14 cellular contexts compared by ENCODE assay signal in genomic region chr17:63516910-63517824, GRCh38. TPM values are rescaled to one million over a fixed set of nuclear protein-coding genes. Genes with fewer than 3 reads are reported as not detected.
DNase-seq lines count a peak whose midpoint lies in the region; ATAC-seq, FAIRE-seq and TF ChIP-seq lines count a peak whose summit lies in the region.
"Had no signal": no experiment of that assay in that cellular context is flagged by ENCODE, and none has a peak within 500 bp of the region (broad histone marks: within the 10 kb centered on the region; RNA-seq: fewer than 3 reads in every experiment).

No MANE protein-coding gene starts in this region.

- no peaks in the 10 kb centered on the region for H4K20me1 ChIP-seq in HepG2 (ENCODE audit: insufficient read depth, low read length)
- no peaks in the 10 kb centered on the region; the same call in 1 of the 2 replicates for H4K20me1 ChIP-seq in PC-9 (ENCODE audit: insufficient read depth)
- no peaks in the 10 kb centered on the region for H4K20me1 ChIP-seq in MM.1S (ENCODE audit: insufficient read depth, low read length)

- H3K27me3 ChIP-seq in HepG2 (ENCODE audit: control insufficient read depth in 1 of 2, insufficient read depth in 2 of 2, low read length in 2 of 2) (peaks cover 7 to 53% of the 10 kb centered on the region in 2 experiments; a peak in 4 of 5 replicates), right lobe of liver (no peaks in the 10 kb centered on the region), PC-9 (ENCODE audit: insufficient read depth, low read depth) (peaks cover 47% of the 10 kb centered on the region), MM.1S (replicated peaks; ENCODE audit: insufficient read depth, low read length) (peaks cover 34% of the 10 kb centered on the region)
- H3K27me3 ChIP-seq: ascending aorta had no signal

- WGBS in HepG2 (ENCODE audit: low lambda C conversion rate) = 14% methylated on average over 6 of the region's 6 CpGs
- WGBS in right lobe of liver (ENCODE audit: insufficient coverage, low coverage, low lambda C conversion rate, missing lambda C conversion rate) = 53% methylated on average over 4 of the region's 6 CpGs

- no peak for TF ChIP-seq POLR2A in HepG2 (IDR thresholded peaks at IDR 0.05; ENCODE audit: insufficient read depth in 1 of 2, low read depth in 2 of 2, low read length in 2 of 2)
- TF ChIP-seq POLR2A in right lobe of liver (IDR thresholded peaks at IDR 0.05) = no peak

- POLR2A ChIA-PET in HepG2 (lab: Yijun Ruan, JAX) (no interaction called here), PC-9 (lab: Charles Lee; ENCODE audit: unreplicated experiment) (interaction anchor here (0.6 kb wide), 1 partner anchor 34 kb away, joined by 5 read pairs; no protein-coding TSS in a partner anchor)

- H3K4me1 ChIP-seq in HepG2 (ENCODE audit: insufficient read depth, low read length) (peaks cover 75% of the 10 kb centered on the region), right lobe of liver (peaks cover 0 to 21% (median 10%) of the 10 kb centered on the region in 4 donors), PC-9 (replicated peaks; ENCODE audit: insufficient read depth) (no peaks in the 10 kb centered on the region; the same call in 1 of the 2 replicates), MM.1S (ENCODE audit: low read length) (no peaks in the 10 kb centered on the region)
- H3K4me1 ChIP-seq: ascending aorta, tibial artery had no signal

- peak overlapping the region in 1 of 3 experiments; percentile 18; a peak in 1 of 6 replicates for H3K4me3 ChIP-seq in HepG2 (replicated peaks in 1 of 3; ENCODE audit: insufficient read depth in 1 of 3, low read depth in 2 of 3, low read length in 3 of 3)
- H3K4me3 ChIP-seq in right lobe of liver = no peak overlapping the region
- H3K4me3 ChIP-seq in PC-9 = no peak overlapping the region
- no peak overlapping the region for H3K4me3 ChIP-seq in MM.1S (ENCODE audit: low read length)
- H3K4me3 ChIP-seq: ascending aorta, skin epidermis, tibial artery had no signal

- ATAC-seq in HepG2 (peak; percentile 4; the same call in 1 of the 3 replicates), right lobe of liver (no peak)
- peak; percentile 57 to 75 for ATAC-seq in stimulated activated naive B cell treated with anti-CD40 and anti-IgM and Interleukin-4, amounts not matched to agents 10 μg/mL and 1 μg/mL and 100 μg/mL, for 72 hours (replicated peaks)

- no peaks in the 10 kb centered on the region for H3K9me2 ChIP-seq in PC-9 (ENCODE audit: insufficient read depth)
- H3K9me2 ChIP-seq in MM.1S (replicated peaks; ENCODE audit: insufficient read depth, low read length) = no peaks in the 10 kb centered on the region

- intact Hi-C loops in HepG2 (cut with micrococcal nuclease; ENCODE audit: unreplicated experiment) = no loop called here
- intact Hi-C loops in right lobe of liver (cut with DNase I) = no loop called here
- intact Hi-C loops in PC-9 (cut with micrococcal nuclease; ENCODE audit: unreplicated experiment) = no loop called here

- TF ChIP-seq CTCF in HepG2 (CRISPR knock-in tag; IDR thresholded peaks at IDR 0.05) (0 out of 2 replicates have a peak, but pooled peaks have one; percentile 20), right lobe of liver (IDR thresholded peaks at IDR 0.05) (no peak), PC-9 (conservative IDR thresholded peaks at IDR 0.05) (no peak), MM.1S (IDR thresholded peaks at IDR 0.05; ENCODE audit: low read length) (no peak)

- H3K27ac ChIP-seq in HepG2 (ENCODE audit: extremely low read length, insufficient read depth, low read length) = peak overlapping the region; percentile 45
- no peak overlapping the region for H3K27ac ChIP-seq in right lobe of liver
- H3K27ac ChIP-seq in PC-9 = no peak overlapping the region
- H3K27ac ChIP-seq in epithelial cell of prostate = no peak overlapping the region
- no peak overlapping the region for H3K27ac ChIP-seq in MM.1S (ENCODE audit: low read length)
- H3K27ac ChIP-seq: ascending aorta, skin epidermis, tibial artery had no signal

- H3K4me2 ChIP-seq in HepG2 (ENCODE audit: low read depth, low read length) (peak overlapping the region; percentile 60), PC-9 (no peak overlapping the region; the same call in 1 of the 2 replicates), MM.1S (ENCODE audit: low read depth, low read length) (no peak overlapping the region)

- no peak for FAIRE-seq in HepG2 (lab: Jason Lieb, UNC)
- FAIRE-seq: frontal cortex had no signal

- TF ChIP-seq EP300 in HepG2 (IDR thresholded peaks at IDR 0.05; ENCODE audit: low read depth in 2 of 2, low read length in 2 of 2) (peak in 1 of 2 experiments; percentile 81; a peak in 1 of 4 replicates), HepG2 (CRISPR knock-in tag; IDR thresholded peaks at IDR 0.05; ENCODE audit: borderline replicate concordance) (peak; percentile 42; the same call in 1 of the 2 replicates)

- no peaks in the 10 kb centered on the region for H3K36me3 Mint-ChIP-seq in stimulated activated naive B cell treated with anti-CD40 and anti-IgM and Interleukin-4, amounts not matched to agents 10 μg/mL and 1 μg/mL and 100 μg/mL, for 72 hours
- H3K36me3 Mint-ChIP-seq: IgD-negative memory B cell had no signal

- in situ Hi-C loops in HepG2 (cut with HindIII; ENCODE audit: extremely low pct_ligation_motif_present, low pct_unique_long_range_greater_than_20kb) = no loop called here

- DNase-seq in HepG2 (ENCODE audit: low spot score) (peak; percentile 29), right lobe of liver (no peak), PC-9 (peak; percentile 27 to 78), epithelial cell of prostate (ENCODE audit: low read depth, low spot score) (peak; percentile 3), MM.1S (no peak), DMS 273 treated with DMSO at 0.1 percent for 48 hours (lab: John Stamatoyannopoulos, UW) (no peak), Kasumi-1 (lab: John Stamatoyannopoulos, UW) (no peak)
- DNase-seq in stimulated activated naive B cell treated with anti-CD40 and anti-IgM and Interleukin-4, amounts not matched to agents 10 μg/mL and 1 μg/mL and 100 μg/mL, for 72 hours = peak; percentile 6
- DNase-seq: tibial artery had no signal

- H3K9me3 Mint-ChIP-seq in stimulated activated naive B cell treated with anti-CD40 and anti-IgM and Interleukin-4, amounts not matched to agents 10 μg/mL and 1 μg/mL and 100 μg/mL, for 72 hours = no peaks in the 10 kb centered on the region
- H3K9me3 Mint-ChIP-seq: IgD-negative memory B cell had no signal

- H3K27ac Mint-ChIP-seq in stimulated activated naive B cell treated with anti-CD40 and anti-IgM and Interleukin-4, amounts not matched to agents 10 μg/mL and 1 μg/mL and 100 μg/mL, for 72 hours = peak overlapping the region; percentile 63
- H3K27ac Mint-ChIP-seq: IgD-negative memory B cell had no signal

- no peak for TF ChIP-seq RAD21 in HepG2 (CRISPR knock-in tag; IDR thresholded peaks at IDR 0.05)

- no peak overlapping the region for H3K4me3 Mint-ChIP-seq in stimulated activated naive B cell treated with anti-CD40 and anti-IgM and Interleukin-4, amounts not matched to agents 10 μg/mL and 1 μg/mL and 100 μg/mL, for 72 hours
- H3K4me3 Mint-ChIP-seq: IgD-negative memory B cell had no signal

- peaks cover 34 to 62% of the 10 kb centered on the region in 2 donors for H3K27me3 Mint-ChIP-seq in stimulated activated naive B cell treated with anti-CD40 and anti-IgM and Interleukin-4, amounts not matched to agents 10 μg/mL and 1 μg/mL and 100 μg/mL, for 72 hours

- no peaks in the 10 kb centered on the region for H3K36me3 ChIP-seq in HepG2 (replicated peaks in 1 of 2; ENCODE audit: control insufficient read depth in 1 of 2, insufficient read depth in 2 of 2, low read length in 2 of 2)
- H3K36me3 ChIP-seq in right lobe of liver = no peaks in the 10 kb centered on the region
- H3K36me3 ChIP-seq in PC-9 (ENCODE audit: low read depth) = no peaks in the 10 kb centered on the region
- H3K36me3 ChIP-seq in MM.1S (replicated peaks; ENCODE audit: insufficient read depth, low read length) = no peaks in the 10 kb centered on the region
- H3K36me3 ChIP-seq: ascending aorta, tibial artery had no signal

- H3K9ac ChIP-seq in HepG2 (ENCODE audit: insufficient read depth, low read depth, low read length) (no peak overlapping the region), MM.1S (ENCODE audit: low read length) (no peak overlapping the region)

- no peaks in the 10 kb centered on the region for H3K79me2 ChIP-seq in HepG2 (ENCODE audit: insufficient read depth, low read length)
- H3K79me2 ChIP-seq in PC-9 (ENCODE audit: low read depth) = no peaks in the 10 kb centered on the region
- H3K79me2 ChIP-seq in MM.1S (ENCODE audit: low read length) = no peaks in the 10 kb centered on the region

- peaks cover 9 to 10% of the 10 kb centered on the region in 2 donors for H3K4me1 Mint-ChIP-seq in stimulated activated naive B cell treated with anti-CD40 and anti-IgM and Interleukin-4, amounts not matched to agents 10 μg/mL and 1 μg/mL and 100 μg/mL, for 72 hours
- H3K4me1 Mint-ChIP-seq: IgD-negative memory B cell had no signal

- CTCF ChIA-PET in HepG2 (lab: Yijun Ruan, JAX; ENCODE audit: low intra/inter-chr PET ratio, low total read pairs) = no interaction called here
- CTCF ChIA-PET in PC-9 (lab: Charles Lee) = no interaction called here

- H3F3A ChIP-seq in PC-9 (ENCODE audit: insufficient read depth, low read depth) (no peaks in the 10 kb centered on the region), MM.1S (ENCODE audit: insufficient read depth, low read length) (no peaks in the 10 kb centered on the region)

- no TSS peak for BruUV-seq in HepG2 (replicated peaks; lab: Mats Ljungman, UMichigan)
- no TSS peak for BruUV-seq in PC-9 (replicated peaks; lab: Mats Ljungman, UMichigan)

- H2AFZ ChIP-seq in HepG2 (ENCODE audit: low read length) (no peak overlapping the region), PC-9 (no peak overlapping the region), MM.1S (ENCODE audit: low read length) (no peak overlapping the region)

- H3K9me3 ChIP-seq in HepG2 (ENCODE audit: low read length) (no peaks in the 10 kb centered on the region), right lobe of liver (no peaks in the 10 kb centered on the region), PC-9 (ENCODE audit: insufficient read depth, low read depth) (no peaks in the 10 kb centered on the region), MM.1S (replicated peaks; ENCODE audit: insufficient read depth, low read length) (no peaks in the 10 kb centered on the region)
- H3K9me3 ChIP-seq: ascending aorta, tibial artery had no signal

RNA-seq across cellular contexts. Expression of gene KCNH6, which starts 6.0 kb away (rescaled TPM):
- 0.08 and 0.18 TPM in 2 replicates for total RNA-seq in HepG2 (2016; rRNA removed; fragmentation: Illumina TruSeq; extraction: Trizol)
- total RNA-seq in HepG2 (2016; cell fraction: cytosol; rRNA removed; fragmentation: Illumina TruSeq; extraction: Trizol; ENCODE audit: low read depth) = not detected in 2 replicates
- total RNA-seq in HepG2 (2016; cell fraction: insoluble cytoplasmic fraction; rRNA removed; fragmentation: Illumina TruSeq; extraction: Trizol) = 0.09 TPM in 1 of 2 replicates, not detected in the other
- 0.09 and 0.10 TPM in 2 replicates for total RNA-seq in HepG2 (2016; cell fraction: membrane; rRNA removed; fragmentation: Illumina TruSeq; extraction: Trizol)
- total RNA-seq in HepG2 (2016; cell fraction: nucleus; rRNA removed; fragmentation: Illumina TruSeq; extraction: Trizol) = 0.13 TPM in 1 of 2 replicates, not detected in the other
- polyA plus RNA-seq in HepG2 (2011; rRNA removed) = 0.05 and 0.18 TPM in 2 replicates
- 0.04 and 0.06 TPM in 2 replicates for polyA plus RNA-seq in HepG2 (2011; cell fraction: cytosol; rRNA removed)
- polyA plus RNA-seq in HepG2 (2011; cell fraction: nucleus; rRNA removed) = 0.19 and 0.45 TPM in 2 replicates
- polyA plus RNA-seq in HepG2 (2012) = 0.15 and 0.44 TPM in 2 replicates
- polyA plus RNA-seq in HepG2 (2016; cell fraction: cytosol; fragmentation: Illumina TruSeq; extraction: Trizol; ENCODE audit: low read depth) = 0.05 and 0.06 TPM in 2 replicates
- 0.05 TPM in 1 of 2 replicates, not detected in the other for polyA plus RNA-seq in HepG2 (2016; cell fraction: insoluble cytoplasmic fraction; fragmentation: Illumina TruSeq; extraction: Trizol; ENCODE audit: low read depth)
- 0.06 and 0.10 TPM in 2 replicates for polyA plus RNA-seq in HepG2 (2016; cell fraction: membrane; fragmentation: Illumina TruSeq; extraction: Trizol; ENCODE audit: low read depth)
- 0.12 and 0.29 TPM in 2 replicates for polyA plus RNA-seq in HepG2 (2016; cell fraction: nucleus; fragmentation: Illumina TruSeq; extraction: Trizol; ENCODE audit: insufficient read depth, low read depth)
- polyA minus RNA-seq in HepG2 (2011; rRNA and poly(A)+ RNA removed; ENCODE audit: low replicate concordance) = 0.08 TPM in 1 of 2 replicates, not detected in the other
- not detected in 2 replicates for polyA minus RNA-seq in HepG2 (2011; cell fraction: cytosol; rRNA and poly(A)+ RNA removed)
- polyA minus RNA-seq in HepG2 (2011; cell fraction: nucleus; rRNA and poly(A)+ RNA removed) = 0.13 and 0.25 TPM in 2 replicates
- total RNA-seq in right lobe of liver = not detected
- total RNA-seq in PC-9 (2021) = not detected in 2 replicates
- total RNA-seq: ascending aorta, frontal cortex, NCI-H460 had no signal
- polyA plus RNA-seq: IgD-negative memory B cell had no signal

RNA-seq across cellular contexts. Expression of gene DCAF7, which starts 33.1 kb away (rescaled TPM):
- 55.2 and 77.5 TPM in 2 replicates for total RNA-seq in HepG2 (2016; rRNA removed; fragmentation: Illumina TruSeq; extraction: Trizol)
- 10.3 and 11.9 TPM in 2 replicates for total RNA-seq in HepG2 (2016; cell fraction: cytosol; rRNA removed; fragmentation: Illumina TruSeq; extraction: Trizol; ENCODE audit: low read depth)
- 58.9 and 68.6 TPM in 2 replicates for total RNA-seq in HepG2 (2016; cell fraction: insoluble cytoplasmic fraction; rRNA removed; fragmentation: Illumina TruSeq; extraction: Trizol)
- total RNA-seq in HepG2 (2016; cell fraction: membrane; rRNA removed; fragmentation: Illumina TruSeq; extraction: Trizol) = 23.2 and 25.5 TPM in 2 replicates
- total RNA-seq in HepG2 (2016; cell fraction: nucleus; rRNA removed; fragmentation: Illumina TruSeq; extraction: Trizol) = 33.1 and 38.3 TPM in 2 replicates
- polyA plus RNA-seq in HepG2 (2011; rRNA removed) = 73.4 and 77.0 TPM in 2 replicates
- 62.7 and 66.5 TPM in 2 replicates for polyA plus RNA-seq in HepG2 (2011; cell fraction: cytosol; rRNA removed)
- polyA plus RNA-seq in HepG2 (2011; cell fraction: nucleus; rRNA removed) = 61.2 and 63.3 TPM in 2 replicates
- 84.0 and 84.1 TPM in 2 replicates for polyA plus RNA-seq in HepG2 (2012)
- polyA plus RNA-seq in HepG2 (2016; cell fraction: cytosol; fragmentation: Illumina TruSeq; extraction: Trizol; ENCODE audit: low read depth) = 12.2 and 14.0 TPM in 2 replicates
- polyA plus RNA-seq in HepG2 (2016; cell fraction: insoluble cytoplasmic fraction; fragmentation: Illumina TruSeq; extraction: Trizol; ENCODE audit: low read depth) = 61.4 and 80.4 TPM in 2 replicates
- 15.8 and 16.0 TPM in 2 replicates for polyA plus RNA-seq in HepG2 (2016; cell fraction: membrane; fragmentation: Illumina TruSeq; extraction: Trizol; ENCODE audit: low read depth)
- 37.9 and 40.9 TPM in 2 replicates for polyA plus RNA-seq in HepG2 (2016; cell fraction: nucleus; fragmentation: Illumina TruSeq; extraction: Trizol; ENCODE audit: insufficient read depth, low read depth)
- 107 and 220 TPM in 2 replicates for polyA minus RNA-seq in HepG2 (2011; rRNA and poly(A)+ RNA removed; ENCODE audit: low replicate concordance)
- 41.2 and 49.1 TPM in 2 replicates for polyA minus RNA-seq in HepG2 (2011; cell fraction: cytosol; rRNA and poly(A)+ RNA removed)
- 35.0 and 40.7 TPM in 2 replicates for polyA minus RNA-seq in HepG2 (2011; cell fraction: nucleus; rRNA and poly(A)+ RNA removed)
- 10 to 100 TPM; 14.9 to 31.0 (median 26.7) TPM for total RNA-seq in right lobe of liver
- 62.2 and 78.9 TPM in 2 replicates for total RNA-seq in PC-9 (2021)

RNA-seq across cellular contexts. Expression of gene ACE, which starts 40.3 kb away (rescaled TPM):
- total RNA-seq in HepG2 (2016; rRNA removed; fragmentation: Illumina TruSeq; extraction: Trizol) (0.13 TPM in 1 of 2 replicates, not detected in the other), right lobe of liver (1 to 10 TPM in 5 of 6 experiments, under 1 TPM in 1; 0.75 to 9.4 (median 5.1) TPM), PC-9 (2021) (0.76 and 1.4 TPM in 2 replicates)
- total RNA-seq in HepG2 (2016; cell fraction: cytosol; rRNA removed; fragmentation: Illumina TruSeq; extraction: Trizol; ENCODE audit: low read depth) = not detected in 2 replicates
- 0.15 TPM in 1 of 2 replicates, not detected in the other for total RNA-seq in HepG2 (2016; cell fraction: insoluble cytoplasmic fraction; rRNA removed; fragmentation: Illumina TruSeq; extraction: Trizol)
- not detected in 2 replicates for total RNA-seq in HepG2 (2016; cell fraction: membrane; rRNA removed; fragmentation: Illumina TruSeq; extraction: Trizol)
- total RNA-seq in HepG2 (2016; cell fraction: nucleus; rRNA removed; fragmentation: Illumina TruSeq; extraction: Trizol) = not detected in 2 replicates
- polyA plus RNA-seq in HepG2 (2011; rRNA removed) = 0.03 and 0.08 TPM in 2 replicates
- 0.05 TPM in 1 of 2 replicates, not detected in the other for polyA plus RNA-seq in HepG2 (2011; cell fraction: cytosol; rRNA removed)
- 0.09 and 0.11 TPM in 2 replicates for polyA plus RNA-seq in HepG2 (2011; cell fraction: nucleus; rRNA removed)
- polyA plus RNA-seq in HepG2 (2012) = 0.13 and 0.23 TPM in 2 replicates
- not detected in 2 replicates for polyA plus RNA-seq in HepG2 (2016; cell fraction: cytosol; fragmentation: Illumina TruSeq; extraction: Trizol; ENCODE audit: low read depth)
- not detected in 2 replicates for polyA plus RNA-seq in HepG2 (2016; cell fraction: insoluble cytoplasmic fraction; fragmentation: Illumina TruSeq; extraction: Trizol; ENCODE audit: low read depth)
- not detected in 2 replicates for polyA plus RNA-seq in HepG2 (2016; cell fraction: membrane; fragmentation: Illumina TruSeq; extraction: Trizol; ENCODE audit: low read depth)
- 0.56 TPM in 1 of 2 replicates, not detected in the other for polyA plus RNA-seq in HepG2 (2016; cell fraction: nucleus; fragmentation: Illumina TruSeq; extraction: Trizol; ENCODE audit: insufficient read depth, low read depth)
- 0.37 TPM in 1 of 2 replicates, not detected in the other for polyA minus RNA-seq in HepG2 (2011; rRNA and poly(A)+ RNA removed; ENCODE audit: low replicate concordance)
- polyA minus RNA-seq in HepG2 (2011; cell fraction: cytosol; rRNA and poly(A)+ RNA removed) = not detected in 2 replicates
- polyA minus RNA-seq in HepG2 (2011; cell fraction: nucleus; rRNA and poly(A)+ RNA removed) = 0.26 TPM in 1 of 2 replicates, not detected in the other

Comparison
In these comparisons a context has a peak if more than half of its experiments do, and no peak if none do; other contexts are left out.
1. ATAC-seq: peak in HepG2 (single experiment) and stimulated activated naive B cell treated with anti-CD40 and anti-IgM and Interleukin-4, amounts not matched to agents 10 μg/mL and 1 μg/mL and 100 μg/mL, for 72 hours (2 of 2); none in right lobe of liver (0 of 4).
2. DNase-seq: peak in HepG2 (single experiment), PC-9 (2 of 2), epithelial cell of prostate (single experiment) and stimulated activated naive B cell treated with anti-CD40 and anti-IgM and Interleukin-4, amounts not matched to agents 10 μg/mL and 1 μg/mL and 100 μg/mL, for 72 hours (single experiment); none in right lobe of liver (0 of 3), MM.1S (single experiment), DMS 273 treated with DMSO at 0.1 percent for 48 hours (single experiment) and Kasumi-1 (0 of 2).